Comparison of ENCODE assay signal across 27 cellular contexts in the genomic region with DNA sequence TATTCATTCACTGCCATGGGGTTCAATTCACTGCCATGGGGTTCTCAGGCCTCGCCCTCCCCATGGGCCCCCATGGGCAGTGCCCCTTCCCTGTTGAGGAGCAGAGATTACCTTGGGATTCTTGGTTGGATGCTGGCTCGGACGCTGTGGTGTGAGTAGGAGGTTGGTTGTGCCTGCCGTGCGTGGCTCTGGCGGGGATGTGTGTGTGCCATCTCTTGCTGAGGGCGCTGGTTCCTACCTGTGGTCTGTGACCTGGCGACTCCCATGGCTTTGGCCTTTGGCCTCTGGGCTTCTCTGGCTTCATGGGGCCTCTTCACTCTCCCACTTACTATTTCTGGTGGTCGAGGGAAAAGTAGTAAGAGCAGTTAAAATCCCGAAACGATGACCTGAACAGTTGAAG.
"Had no signal": no experiment of that assay in that cellular context is flagged by ENCODE, and none has a peak within 500 bp of the region (broad histone marks: within the 10 kb centered on the region; RNA-seq: fewer than 3 reads in every experiment).

No MANE protein-coding gene starts in this region.

- H3K4me1 Mint-ChIP-seq: mesothelial cell of epicardium had no signal

- H3K9me3 Mint-ChIP-seq: immature natural killer cell; mesothelial cell of epicardium; naive B cell; natural killer cell; stimulated activated naive B cell treated with anti-CD40 and anti-IgM and Interleukin-4, amounts not matched to agents 10 μg/mL and 1 μg/mL and 100 μg/mL, for 72 hours had no signal

- H3K27me3 Mint-ChIP-seq: naive B cell; stimulated activated naive B cell treated with anti-CD40 and anti-IgM and Interleukin-4, amounts not matched to agents 10 μg/mL and 1 μg/mL and 100 μg/mL, for 72 hours had no signal

- H3K9me3 ChIP-seq: left lung, pancreas, prostate gland, right lobe of liver, stomach, testis, thyroid gland, transverse colon, upper lobe of left lung, vagina had no signal

- H3K27ac ChIP-seq: left lung, pancreas, prostate gland, right lobe of liver, skin epidermis, stomach, testis, thyroid gland, transverse colon, upper lobe of left lung, vagina had no signal

- H3K27ac Mint-ChIP-seq: mesothelial cell of epicardium; natural killer cell; stimulated activated naive B cell treated with anti-CD40 and anti-IgM and Interleukin-4, amounts not matched to agents 10 μg/mL and 1 μg/mL and 100 μg/mL, for 72 hours had no signal

- H3K4me3 ChIP-seq: left lung, lung, pancreas, prostate gland, right lobe of liver, skin epidermis, stomach, testis, thyroid gland, transverse colon, upper lobe of left lung, vagina had no signal

- H3K27me3 ChIP-seq: left lung, pancreas, right lobe of liver, stomach, testis, thyroid gland, transverse colon, upper lobe of left lung, vagina had no signal

- ATAC-seq: left colon; left lung; natural killer cell; pancreas; right lobe of liver; stimulated activated naive B cell treated with anti-CD40 and anti-IgM and Interleukin-4, amounts not matched to agents 10 μg/mL and 1 μg/mL and 100 μg/mL, for 72 hours; stimulated activated naive CD8-positive, alpha-beta T cell treated with anti-CD3 and anti-CD28 coated beads, Interleukin-15, Interleukin-2, amounts not matched to agents 100 U/mL and 50 U/mL, for 24 hours had no signal

- H3K4me1 ChIP-seq: pancreas, prostate gland, right lobe of liver, stomach, thyroid gland, vagina had no signal

- H3K4me3 Mint-ChIP-seq: immature natural killer cell; mesothelial cell of epicardium; natural killer cell; stimulated activated naive B cell treated with anti-CD40 and anti-IgM and Interleukin-4, amounts not matched to agents 10 μg/mL and 1 μg/mL and 100 μg/mL, for 72 hours had no signal

- DNase-seq: hypothalamus; immature natural killer cell; kidney; left colon; mesendoderm; naive B cell; natural killer cell; pancreas; posterior cingulate gyrus; right lobe of liver; stimulated activated CD4-positive, alpha-beta T cell treated with anti-CD3 and anti-CD28 coated beads, Interleukin-12 subunit alpha, Interleukin-12 subunit beta, amount 100 ng/mL, for 4 hours; stimulated activated CD4-positive, alpha-beta T cell treated with anti-CD3 and anti-CD28 coated beads, Interleukin-15, amount 100 ng/mL, for 24 hours; stimulated activated CD4-positive, alpha-beta T cell treated with anti-CD3 and anti-CD28 coated beads, Interleukin-2, amount 100 ng/mL, for 24 hours; stimulated activated CD4-positive, alpha-beta T cell treated with anti-CD3 and anti-CD28 coated beads, Interleukin-4, amount 100 ng/mL, for 1 hour; stimulated activated naive B cell treated with anti-CD40 and anti-IgM and Interleukin-4, amounts not matched to agents 10 μg/mL and 1 μg/mL and 100 μg/mL, for 72 hours; stimulated activated naive CD8-positive, alpha-beta T cell treated with anti-CD3 and anti-CD28 coated beads, Interleukin-15, Interleukin-2, amounts not matched to agents 100 U/mL and 50 U/mL, for 24 hours; stomach; testis; thyroid gland; transverse colon; upper lobe of left lung had no signal
